1 cellular context compared by ENCODE assay signal in genomic region chr4:76639292-76639691, GRCh38.
TF ChIP-seq lines count a peak whose summit lies in the region.

No MANE protein-coding gene starts in this region.

TF ChIP-seq in WTC11, 78 proteins besides CTCF, POLR2A, EP300 and RAD21 (continued from another document):
- TF ChIP-seq, protein P1, sequence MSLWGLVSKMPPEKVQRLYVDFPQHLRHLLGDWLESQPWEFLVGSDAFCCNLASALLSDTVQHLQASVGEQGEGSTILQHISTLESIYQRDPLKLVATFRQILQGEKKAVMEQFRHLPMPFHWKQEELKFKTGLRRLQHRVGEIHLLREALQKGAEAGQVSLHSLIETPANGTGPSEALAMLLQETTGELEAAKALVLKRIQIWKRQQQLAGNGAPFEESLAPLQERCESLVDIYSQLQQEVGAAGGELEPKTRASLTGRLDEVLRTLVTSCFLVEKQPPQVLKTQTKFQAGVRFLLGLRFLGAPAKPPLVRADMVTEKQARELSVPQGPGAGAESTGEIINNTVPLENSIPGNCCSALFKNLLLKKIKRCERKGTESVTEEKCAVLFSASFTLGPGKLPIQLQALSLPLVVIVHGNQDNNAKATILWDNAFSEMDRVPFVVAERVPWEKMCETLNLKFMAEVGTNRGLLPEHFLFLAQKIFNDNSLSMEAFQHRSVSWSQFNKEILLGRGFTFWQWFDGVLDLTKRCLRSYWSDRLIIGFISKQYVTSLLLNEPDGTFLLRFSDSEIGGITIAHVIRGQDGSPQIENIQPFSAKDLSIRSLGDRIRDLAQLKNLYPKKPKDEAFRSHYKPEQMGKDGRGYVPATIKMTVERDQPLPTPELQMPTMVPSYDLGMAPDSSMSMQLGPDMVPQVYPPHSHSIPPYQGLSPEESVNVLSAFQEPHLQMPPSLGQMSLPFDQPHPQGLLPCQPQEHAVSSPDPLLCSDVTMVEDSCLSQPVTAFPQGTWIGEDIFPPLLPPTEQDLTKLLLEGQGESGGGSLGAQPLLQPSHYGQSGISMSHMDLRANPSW (CRISPR knock-in tag; conservative IDR thresholded peaks at IDR 0.05; ENCODE audit: low read depth): no peak
- TF ChIP-seq TCF7 (CRISPR knock-in tag; IDR thresholded peaks at IDR 0.05; ENCODE audit: low read depth): no peak
TF ChIP-seq in WTC11: peak in this region for 0.
